ENCODE assay signal across 8 cellular contexts in the genomic region with DNA sequence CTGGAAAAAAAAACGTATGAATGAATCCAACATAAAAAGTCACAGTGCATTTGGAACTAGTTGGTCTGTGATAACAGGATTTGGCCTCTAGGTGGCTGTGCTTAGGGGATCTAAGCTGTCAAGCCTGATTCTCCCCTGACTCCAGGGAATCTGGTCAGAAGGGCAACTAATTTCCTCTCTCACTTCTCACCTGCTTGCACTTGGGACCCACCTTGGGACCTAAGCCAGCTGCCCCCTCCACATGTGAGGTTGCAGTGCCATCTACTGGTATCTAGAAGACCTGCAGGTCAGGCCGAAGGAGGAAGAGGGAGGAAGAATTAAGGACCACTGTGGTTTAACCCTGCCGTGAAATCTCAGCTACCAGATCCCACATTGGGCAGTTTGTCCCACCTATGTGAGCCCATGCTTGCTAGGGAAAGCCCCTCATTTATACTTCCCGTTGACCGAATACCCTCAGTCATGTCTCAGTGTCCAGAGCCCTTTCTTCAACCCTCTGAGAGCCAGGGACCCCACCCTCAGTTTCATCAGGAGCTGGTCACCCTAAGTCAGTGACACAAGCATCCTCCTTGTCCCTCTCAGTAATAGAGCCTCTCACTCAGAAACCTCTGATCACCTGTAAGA. TPM values are rescaled to one million over a fixed set of nuclear protein-coding genes. Genes with fewer than 3 reads are reported as not detected.
DNase-seq lines count a peak whose midpoint lies in the region; ATAC-seq and TF ChIP-seq lines count a peak whose summit lies in the region.

No MANE protein-coding gene starts in this region.

- H3K4me3 ChIP-seq in OCI-LY7 (ENCODE audit: low read depth, low read length, poor library complexity, severe bottlenecking) (no peak overlapping the region), fibroblast of mammary gland (ENCODE audit: control insufficient read depth, low read depth, low read length) (no peak overlapping the region), neuronal stem cell (ENCODE audit: low read length in 2 of 2) (no peak overlapping the region), transverse colon (no peak overlapping the region)

- H2BK120ac ChIP-seq in neuronal stem cell (ENCODE audit: low read depth, low read length): no peak overlapping the region

- in situ Hi-C loops in transverse colon (cut with MboI; ENCODE audit: low pct_ligation_motif_present in 1 of 4, low pct_unique_long_range_greater_than_20kb in 1 of 4, low sequenced_read_pairs in 3 of 4): loop anchor here in 2 of 4 donors (10.0 kb wide), 1 partner anchor 329 kb away; no protein-coding TSS in a partner anchor

- H4K8ac ChIP-seq in neuronal stem cell (ENCODE audit: low read depth, low read length): no peak overlapping the region

- no peaks in the 10 kb centered on the region for H3K9me3 ChIP-seq in OCI-LY7 (ENCODE audit: low read length)
- H3K9me3 ChIP-seq in neuronal stem cell (replicated peaks in 1 of 2; ENCODE audit: control insufficient read depth in 2 of 2, insufficient read depth in 1 of 2, low read depth in 1 of 2, low read length in 2 of 2): no peaks in the 10 kb centered on the region
- no peaks in the 10 kb centered on the region for H3K9me3 ChIP-seq in transverse colon

- no peak overlapping the region for H2BK5ac ChIP-seq in neuronal stem cell (ENCODE audit: low read length)

- no peak overlapping the region for H3K18ac ChIP-seq in neuronal stem cell (ENCODE audit: low read length)

- no peak overlapping the region for H3K23ac ChIP-seq in neuronal stem cell (ENCODE audit: low read depth, low read length, poor library complexity)

- H2BK15ac ChIP-seq in neuronal stem cell (ENCODE audit: low read length): no peak overlapping the region

- H3K79me2 ChIP-seq in OCI-LY7 (ENCODE audit: insufficient read depth, low read depth, low read length): no peaks in the 10 kb centered on the region

- H3K4ac ChIP-seq in neuronal stem cell (ENCODE audit: low read length): no peak overlapping the region

- no CpG with 5 or more reads among the region's 5 CpGs for WGBS in neuronal stem cell (ENCODE audit: extremely low coverage in 2 of 2, insufficient read length in 2 of 2, insufficient replicate concordance in 1 of 2), 2 donors
- 11% methylated on average over 1 to 5 of the region's 5 CpGs for WGBS in transverse colon (ENCODE audit: low coverage in 1 of 2), 2 donors

- H3K9me2 ChIP-seq in OCI-LY7 (ENCODE audit: insufficient read depth, low read length): no peaks in the 10 kb centered on the region

- TF ChIP-seq EP300 in transverse colon (IDR thresholded peaks at IDR 0.05; ENCODE audit: low read depth): no peak

- no peak overlapping the region for H4K91ac ChIP-seq in neuronal stem cell (ENCODE audit: low read depth, low read length, poor library complexity)

- H2AK5ac ChIP-seq in neuronal stem cell (ENCODE audit: low read depth, low read length): no peak overlapping the region

- intact Hi-C loops in OCI-LY7 (cut with micrococcal nuclease; ENCODE audit: unreplicated experiment): loop anchor here (1.0 to 5.0 kb wide), 4 partner anchors 56 to 361 kb away; no protein-coding TSS in a partner anchor
- intact Hi-C loops in transverse colon (cut with DNase I; ENCODE audit: low total_unique reads): loop anchor here (5.0 kb wide), 1 partner anchor 101 kb away; no protein-coding TSS in a partner anchor

- H3K36me3 ChIP-seq in OCI-LY7 (ENCODE audit: insufficient read depth, low read length) (no peaks in the 10 kb centered on the region), neuronal stem cell (replicated peaks in 1 of 2; ENCODE audit: control insufficient read depth in 2 of 2, insufficient read depth in 2 of 2, low read length in 2 of 2) (no peaks in the 10 kb centered on the region), transverse colon (no peaks in the 10 kb centered on the region)

- H2AFZ ChIP-seq in OCI-LY7 (ENCODE audit: low read length) (no peak overlapping the region), neuronal stem cell (ENCODE audit: low read length) (no peak overlapping the region)

- ATAC-seq in GM21367 (IDR thresholded peaks at IDR 0.05; ENCODE audit: unreplicated experiment): peak; percentile 62

- CTCF ChIA-PET in OCI-LY7 (lab: Charles Lee; ENCODE audit: unreplicated experiment): interaction anchor here (0.5 to 2.0 kb wide), 4 partner anchors 9 to 52 kb away, joined by 3 to 8 read pairs (median 4); partner anchors contain the start of gene SMPD1

- no peak overlapping the region for H2BK12ac ChIP-seq in neuronal stem cell (ENCODE audit: low read length)

- TF ChIP-seq POLR2A in transverse colon (IDR thresholded peaks at IDR 0.05): no peak

- no TSS peak for BruUV-seq in OCI-LY7 (replicated peaks; lab: Mats Ljungman, UMichigan)

- POLR2A ChIA-PET in OCI-LY7 (lab: Charles Lee): interaction anchor here (0.6 to 1.0 kb wide), 2 partner anchors 29 to 103 kb away, joined by 3 to 7 read pairs; no protein-coding TSS in a partner anchor

- no peak overlapping the region for H3K9ac ChIP-seq in neuronal stem cell (ENCODE audit: low read depth, low read length, poor library complexity)

- H3K27me3 ChIP-seq in neuronal stem cell (ENCODE audit: control insufficient read depth in 3 of 3, insufficient read depth in 3 of 3, low read depth in 1 of 3, low read length in 3 of 3) (peaks cover 0 to 24% (median 0%) of the 10 kb centered on the region in 3 experiments), transverse colon (no peaks in the 10 kb centered on the region)

- TF ChIP-seq CTCF in OCI-LY7 (conservative IDR thresholded peaks at IDR 0.05; ENCODE audit: low read length): peak; percentile 99
- TF ChIP-seq CTCF in fibroblast of mammary gland (conservative IDR thresholded peaks at IDR 0.05; ENCODE audit: control insufficient read depth, insufficient read depth, low read depth, low read length): peak; percentile 97
- TF ChIP-seq CTCF in transverse colon (IDR thresholded peaks at IDR 0.05): peak; percentile 83 to 94 (median 87)

- H3K4me1 ChIP-seq in OCI-LY7 (ENCODE audit: insufficient read depth, low read length, poor library complexity, severe bottlenecking) (no peaks in the 10 kb centered on the region), neuronal stem cell (ENCODE audit: control insufficient read depth in 2 of 2, insufficient read depth in 1 of 2, low read depth in 1 of 2, low read length in 2 of 2) (no peaks in the 10 kb centered on the region), transverse colon (peaks cover 0 to 8% (median 0%) of the 10 kb centered on the region in 4 donors)

- H3K14ac ChIP-seq in neuronal stem cell (ENCODE audit: low read length): no peak overlapping the region

- H4K20me1 ChIP-seq in OCI-LY7 (ENCODE audit: insufficient read depth, low read length): no peaks in the 10 kb centered on the region

- no peaks in the 10 kb centered on the region for H3K79me1 ChIP-seq in neuronal stem cell (ENCODE audit: low read depth, low read length)

- H3K27ac ChIP-seq in OCI-LY7 (ENCODE audit: low read depth, low read length, poor library complexity, severe bottlenecking) (no peak overlapping the region), neuronal stem cell (replicated peaks; ENCODE audit: low read length) (no peak overlapping the region), transverse colon (no peak overlapping the region)

- no peak overlapping the region for H3K4me2 ChIP-seq in OCI-LY7 (ENCODE audit: low read length)
- H3K4me2 ChIP-seq in neuronal stem cell (ENCODE audit: insufficient read depth, low read length, poor library complexity, severe bottlenecking): no peak overlapping the region

- DNase-seq in DMS114 treated with DMSO at 0.1 percent for 48 hours (lab: John Stamatoyannopoulos, UW; ENCODE audit: unreplicated experiment) (peak; percentile 7), HT1080 (ENCODE audit: low read depth) (peak; percentile 51), OCI-LY7 (ENCODE audit: low spot score) (peak; percentile 78), fibroblast of mammary gland (ENCODE audit: low read depth) (peak; percentile 53), neuronal stem cell (ENCODE audit: low spot score) (peak; percentile 70), transverse colon (peak; percentile 55)
- DNase-seq in activated T-cell treated with anti-CD3 and anti-CD28 coated beads, Interleukin-2, amount 50 U/mL, for 1 hour: peak; percentile 56

RNA-seq across cellular contexts. Expression of gene CAVIN3, which starts 33.2 kb away (rescaled TPM):
- not detected in 2 replicates for total RNA-seq in HT1080 (2014; rRNA removed; shearing (Covaris generic))
- polyA plus RNA-seq in HT1080 (2015; cell fraction: cytosol; rRNA removed): 0.91 TPM in 1 of 2 replicates, not detected in the other
- not detected in 2 replicates for polyA plus RNA-seq in HT1080 (2015; cell fraction: nucleus; rRNA removed)
- total RNA-seq in OCI-LY7 (2014; rRNA removed; shearing (Covaris generic)): not detected in 2 replicates
- total RNA-seq in OCI-LY7 (2022) (not detected in 2 replicates), transverse colon (100 to 1,000 TPM in 1 of 4 donors, 10 to 100 TPM in 2, 1 to 10 TPM in 1; 8.2 to 124 (median 31.0) TPM)
- 11.2 TPM for polyA plus RNA-seq in neuronal stem cell (2013, experiment 1 of 2)
- 11.2 TPM for polyA plus RNA-seq in neuronal stem cell (2013, experiment 2 of 2)

RNA-seq across cellular contexts. Expression of gene SMPD1, which starts 36.8 kb away (rescaled TPM):
- 30.8 and 32.1 TPM in 2 replicates for total RNA-seq in HT1080 (2014; rRNA removed; shearing (Covaris generic))
- 63.3 and 67.5 TPM in 2 replicates for polyA plus RNA-seq in HT1080 (2015; cell fraction: cytosol; rRNA removed)
- polyA plus RNA-seq in HT1080 (2015; cell fraction: nucleus; rRNA removed): 55.7 and 63.2 TPM in 2 replicates
- total RNA-seq in OCI-LY7 (2014; rRNA removed; shearing (Covaris generic)): 5.1 and 5.4 TPM in 2 replicates
- 11.5 and 11.9 TPM in 2 replicates for total RNA-seq in OCI-LY7 (2022)
- 8.1 TPM for polyA plus RNA-seq in neuronal stem cell (2013, experiment 1 of 2)
- 7.8 TPM for polyA plus RNA-seq in neuronal stem cell (2013, experiment 2 of 2)
- total RNA-seq in transverse colon: 10 to 100 TPM; 27.7 to 67.0 (median 43.2) TPM

Comparison
In these comparisons a context has a peak if more than half of its experiments do, and no peak if none do; other contexts are left out.
1. DNase-seq: peak in every context shown above with its lines; median percentile 78 in OCI-LY7; 70 in neuronal stem cell; 56 in activated T-cell treated with anti-CD3 and anti-CD28 coated beads, Interleukin-2, amount 50 U/mL, for 1 hour; 55 in transverse colon; 53 in fibroblast of mammary gland; 51 in HT1080; 7 in DMS114 treated with DMSO at 0.1 percent for 48 hours.